Comparison of ENCODE assay signal across 8 cellular contexts in genomic region chr17:82231562-82232321, GRCh38. TPM values are rescaled to one million over a fixed set of nuclear protein-coding genes. Genes with fewer than 3 reads are reported as not detected.
DNase-seq lines count a peak whose midpoint lies in the region; ATAC-seq and TF ChIP-seq lines count a peak whose summit lies in the region.

No MANE protein-coding gene starts in this region.

- H3K27ac Mint-ChIP-seq in GM23338 (no peak overlapping the region), neural progenitor cell (no peak overlapping the region)
- H3K27ac Mint-ChIP-seq in effector memory CD8-positive, alpha-beta T cell = peak overlapping the region in 1 of 2 donors; percentile 23

- H3K9me2 ChIP-seq in GM23338 (ENCODE audit: insufficient read depth) = no peaks in the 10 kb centered on the region

- peak overlapping the region; percentile 66 for H3K4me3 ChIP-seq in GM23338
- H3K4me3 ChIP-seq in fibroblast of villous mesenchyme (ENCODE audit: low read depth, low read length) = peak overlapping the region; percentile 81
- H3K4me3 ChIP-seq in neural progenitor cell = peak overlapping the region; percentile 56

- H3K27ac ChIP-seq in GM23338 (ENCODE audit: low read depth) = no peak overlapping the region
- no peak overlapping the region for H3K27ac ChIP-seq in neural progenitor cell

- ATAC-seq in GM23338 (peak; percentile 17), GM18907 (IDR thresholded peaks at IDR 0.05; ENCODE audit: unreplicated experiment) (no peak)
- no peak for ATAC-seq in effector memory CD8-positive, alpha-beta T cell (replicated peaks)

- H3K4me2 ChIP-seq in GM23338 (peak overlapping the region; percentile 90), neural progenitor cell (peak overlapping the region; percentile 90)

- H3K9me3 Mint-ChIP-seq in GM23338 (no peaks in the 10 kb centered on the region), neural progenitor cell (no peaks in the 10 kb centered on the region)
- no peaks in the 10 kb centered on the region for H3K9me3 Mint-ChIP-seq in effector memory CD8-positive, alpha-beta T cell

- TF ChIP-seq CTCF in GM23338 (conservative IDR thresholded peaks at IDR 0.05; ENCODE audit: low read depth in 2 of 2) (no peak), fibroblast of villous mesenchyme (IDR thresholded peaks at IDR 0.05; ENCODE audit: insufficient read depth, low read depth, low read length) (no peak), neural progenitor cell (IDR thresholded peaks at IDR 0.05) (no peak)

- H3K4me1 ChIP-seq in GM23338 (ENCODE audit: insufficient read depth) (no peaks in the 10 kb centered on the region), neural progenitor cell (peaks cover 33% of the 10 kb centered on the region)

- no peaks in the 10 kb centered on the region; the same call in 1 of the 2 replicates for H4K20me1 ChIP-seq in GM23338 (replicated peaks; ENCODE audit: insufficient read depth)
- H4K20me1 ChIP-seq in neural progenitor cell (ENCODE audit: low read depth) = peaks cover 63% of the 10 kb centered on the region

- H3K79me2 ChIP-seq in GM23338 (replicated peaks; ENCODE audit: insufficient read depth) (no peaks in the 10 kb centered on the region), neural progenitor cell (ENCODE audit: low read depth) (no peaks in the 10 kb centered on the region)

- no peaks in the 10 kb centered on the region for H3K9me3 ChIP-seq in neural progenitor cell (ENCODE audit: low read depth)

- H3K36me3 ChIP-seq in GM23338 (ENCODE audit: insufficient read depth) = no peaks in the 10 kb centered on the region
- H3K36me3 ChIP-seq in neural progenitor cell = no peaks in the 10 kb centered on the region

- DNase-seq in Ammon's horn (ENCODE audit: low spot score) (peak; percentile 73), GM23338 (ENCODE audit: low spot score) (peak; percentile 84), SK-N-DZ (ENCODE audit: low spot score) (peak; percentile 82), fibroblast of villous mesenchyme (ENCODE audit: low read depth) (peak; percentile 87), neural progenitor cell (ENCODE audit: low spot score) (peak; percentile 76)
- no peak for DNase-seq in central memory CD4-positive, alpha-beta T cell
- DNase-seq in effector memory CD8-positive, alpha-beta T cell = no peak

- H2AFZ ChIP-seq in GM23338 (peak overlapping the region; percentile 95), neural progenitor cell (replicated peaks) (peak overlapping the region; percentile 7)

- H3K4me3 Mint-ChIP-seq in GM23338 (peak overlapping the region; percentile 49; the same call in 2 of the 3 replicates), neural progenitor cell (peak overlapping the region; percentile 24)
- peak overlapping the region in 1 of 2 donors; percentile 25 for H3K4me3 Mint-ChIP-seq in effector memory CD8-positive, alpha-beta T cell

- peaks cover 40% of the 10 kb centered on the region for H3K27me3 Mint-ChIP-seq in GM23338 (ENCODE audit: insufficient read depth, low read depth, poor library complexity)
- peaks cover 20% of the 10 kb centered on the region for H3K27me3 Mint-ChIP-seq in neural progenitor cell (ENCODE audit: insufficient read depth, low read depth)
- no peaks in the 10 kb centered on the region for H3K27me3 Mint-ChIP-seq in effector memory CD8-positive, alpha-beta T cell

- no peak overlapping the region for H3K9ac ChIP-seq in neural progenitor cell

- H3K36me3 Mint-ChIP-seq in GM23338 (ENCODE audit: low read depth) = no peaks in the 10 kb centered on the region
- no peaks in the 10 kb centered on the region for H3K36me3 Mint-ChIP-seq in neural progenitor cell
- H3K36me3 Mint-ChIP-seq in effector memory CD8-positive, alpha-beta T cell (ENCODE audit: insufficient read depth) = peaks cover 65% of the 10 kb centered on the region

- H3K27me3 ChIP-seq in GM23338 (ENCODE audit: insufficient read depth) (peaks cover 49% of the 10 kb centered on the region), neural progenitor cell (peaks cover 58% of the 10 kb centered on the region)

- no peaks in the 10 kb centered on the region; the same call in 1 of the 2 replicates for H3F3A ChIP-seq in GM23338 (replicated peaks; ENCODE audit: low read depth)
- peaks cover 39% of the 10 kb centered on the region for H3F3A ChIP-seq in neural progenitor cell (ENCODE audit: low read depth)

- H3K4me1 Mint-ChIP-seq in GM23338 (peaks cover 5% of the 10 kb centered on the region; the same call in 1 of the 3 replicates), neural progenitor cell (peaks cover 8% of the 10 kb centered on the region)
- H3K4me1 Mint-ChIP-seq in effector memory CD8-positive, alpha-beta T cell (ENCODE audit: low read depth in 2 of 2) = peaks cover 10 to 21% of the 10 kb centered on the region in 2 donors

TF ChIP-seq in GM23338, 12 proteins besides CTCF, POLR2A, EP300 and RAD21 (continues in another document):
- 0 out of 2 replicates have a peak, but pooled peaks have one; percentile 12 for TF ChIP-seq ETS1 (IDR thresholded peaks at IDR 0.05)

RNA-seq across cellular contexts. Expression of gene SLC16A3, which starts 2.9 kb away (rescaled TPM):
- 10.6 and 14.4 TPM in 2 replicates for total RNA-seq in GM23338 (2014; rRNA removed; shearing (Covaris generic))
- polyA plus RNA-seq in GM23338 (2016; fragmentation: Nextera tagmentation; extraction: Ambion mirVana) = 2.9 and 3.5 TPM in 2 replicates
- polyA plus RNA-seq in SK-N-DZ (2014; cell fraction: cytosol; rRNA removed) = 70.5 and 78.7 TPM in 2 replicates
- 43.3 and 51.0 TPM in 2 replicates for polyA plus RNA-seq in SK-N-DZ (2014; cell fraction: nucleus; rRNA removed)
- total RNA-seq in fibroblast of villous mesenchyme = 131 and 174 TPM in 2 replicates
- total RNA-seq in neural progenitor cell (ENCODE audit: low replicate concordance) = 21.0 and 82.9 TPM in 2 replicates

RNA-seq across cellular contexts. Expression of gene CCDC57, which starts 19.1 kb away (rescaled TPM):
- total RNA-seq in GM23338 (2014; rRNA removed; shearing (Covaris generic)) = 6.7 and 16.3 TPM in 2 replicates
- polyA plus RNA-seq in GM23338 (2016; fragmentation: Nextera tagmentation; extraction: Ambion mirVana) = 6.4 and 7.0 TPM in 2 replicates
- 13.0 and 24.1 TPM in 2 replicates for polyA plus RNA-seq in SK-N-DZ (2014; cell fraction: cytosol; rRNA removed)
- polyA plus RNA-seq in SK-N-DZ (2014; cell fraction: nucleus; rRNA removed) = 39.5 and 75.5 TPM in 2 replicates
- total RNA-seq in fibroblast of villous mesenchyme = 19.9 and 20.6 TPM in 2 replicates
- 15.0 and 29.8 TPM in 2 replicates for total RNA-seq in neural progenitor cell (ENCODE audit: low replicate concordance)

RNA-seq across cellular contexts. Expression of gene CSNK1D, which starts 41.8 kb away (rescaled TPM):
- 48.4 and 66.4 TPM in 2 replicates for total RNA-seq in GM23338 (2014; rRNA removed; shearing (Covaris generic))
- 43.5 and 55.3 TPM in 2 replicates for polyA plus RNA-seq in GM23338 (2016; fragmentation: Nextera tagmentation; extraction: Ambion mirVana)
- 25.1 and 31.2 TPM in 2 replicates for polyA plus RNA-seq in SK-N-DZ (2014; cell fraction: cytosol; rRNA removed)
- 49.5 and 120 TPM in 2 replicates for polyA plus RNA-seq in SK-N-DZ (2014; cell fraction: nucleus; rRNA removed)
- total RNA-seq in fibroblast of villous mesenchyme = 49.3 and 57.0 TPM in 2 replicates
- 41.5 and 60.7 TPM in 2 replicates for total RNA-seq in neural progenitor cell (ENCODE audit: low replicate concordance)

Comparison
In these comparisons a context has a peak if more than half of its experiments do, and no peak if none do; other contexts are left out.
1. DNase-seq: peak in Ammon's horn (single experiment), GM23338 (single experiment), SK-N-DZ (single experiment), fibroblast of villous mesenchyme (single experiment) and neural progenitor cell (single experiment); none in central memory CD4-positive, alpha-beta T cell (single experiment) and effector memory CD8-positive, alpha-beta T cell (0 of 3).
2. Peak in every context shown above with its lines, with median percentiles within 50 percentile points of each other: H3K4me3 ChIP-seq.